Comparison of ENCODE assay signal across 2 cellular contexts in the genomic region with DNA sequence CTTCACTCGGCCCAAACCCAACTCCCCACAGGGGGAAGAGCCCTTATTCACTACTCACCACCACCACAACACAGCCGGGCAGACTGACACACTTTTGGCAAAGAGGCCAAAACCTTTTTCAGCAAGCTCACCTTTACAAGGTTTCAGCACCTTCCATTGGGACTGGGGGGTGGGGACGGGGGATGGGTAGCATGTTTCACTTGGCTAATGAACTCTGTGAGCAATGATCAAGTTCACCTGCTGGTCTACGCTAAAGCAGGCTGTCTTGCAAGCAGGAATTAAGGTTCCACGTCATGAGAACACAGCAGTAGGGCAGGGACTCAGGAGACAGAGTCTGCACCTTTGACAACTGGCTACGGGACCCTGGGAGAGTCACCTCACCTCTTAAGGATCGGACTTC.
TF ChIP-seq lines count a peak whose summit lies in the region.

No MANE protein-coding gene starts in this region.

TF ChIP-seq in K562, 482 proteins besides CTCF, POLR2A, EP300 and RAD21 (continued from another document):
- TF ChIP-seq, protein P1, sequence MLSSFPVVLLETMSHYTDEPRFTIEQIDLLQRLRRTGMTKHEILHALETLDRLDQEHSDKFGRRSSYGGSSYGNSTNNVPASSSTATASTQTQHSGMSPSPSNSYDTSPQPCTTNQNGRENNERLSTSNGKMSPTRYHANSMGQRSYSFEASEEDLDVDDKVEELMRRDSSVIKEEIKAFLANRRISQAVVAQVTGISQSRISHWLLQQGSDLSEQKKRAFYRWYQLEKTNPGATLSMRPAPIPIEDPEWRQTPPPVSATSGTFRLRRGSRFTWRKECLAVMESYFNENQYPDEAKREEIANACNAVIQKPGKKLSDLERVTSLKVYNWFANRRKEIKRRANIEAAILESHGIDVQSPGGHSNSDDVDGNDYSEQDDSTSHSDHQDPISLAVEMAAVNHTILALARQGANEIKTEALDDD (IDR thresholded peaks at IDR 0.05), result no peak
- TF ChIP-seq JUND (IDR thresholded peaks at IDR 0.05; ENCODE audit: borderline replicate concordance, low read depth, low read length), result no peak
- TF ChIP-seq JUND (tag; IDR thresholded peaks at IDR 0.05; ENCODE audit: borderline replicate concordance, low read depth, low read length), result no peak
- TF ChIP-seq MTA1 (IDR thresholded peaks at IDR 0.05; ENCODE audit: borderline replicate concordance), result no peak

TF ChIP-seq in liver, 16 proteins besides CTCF, POLR2A, EP300 and RAD21 (continued from another document):
- TF ChIP-seq, protein P2, sequence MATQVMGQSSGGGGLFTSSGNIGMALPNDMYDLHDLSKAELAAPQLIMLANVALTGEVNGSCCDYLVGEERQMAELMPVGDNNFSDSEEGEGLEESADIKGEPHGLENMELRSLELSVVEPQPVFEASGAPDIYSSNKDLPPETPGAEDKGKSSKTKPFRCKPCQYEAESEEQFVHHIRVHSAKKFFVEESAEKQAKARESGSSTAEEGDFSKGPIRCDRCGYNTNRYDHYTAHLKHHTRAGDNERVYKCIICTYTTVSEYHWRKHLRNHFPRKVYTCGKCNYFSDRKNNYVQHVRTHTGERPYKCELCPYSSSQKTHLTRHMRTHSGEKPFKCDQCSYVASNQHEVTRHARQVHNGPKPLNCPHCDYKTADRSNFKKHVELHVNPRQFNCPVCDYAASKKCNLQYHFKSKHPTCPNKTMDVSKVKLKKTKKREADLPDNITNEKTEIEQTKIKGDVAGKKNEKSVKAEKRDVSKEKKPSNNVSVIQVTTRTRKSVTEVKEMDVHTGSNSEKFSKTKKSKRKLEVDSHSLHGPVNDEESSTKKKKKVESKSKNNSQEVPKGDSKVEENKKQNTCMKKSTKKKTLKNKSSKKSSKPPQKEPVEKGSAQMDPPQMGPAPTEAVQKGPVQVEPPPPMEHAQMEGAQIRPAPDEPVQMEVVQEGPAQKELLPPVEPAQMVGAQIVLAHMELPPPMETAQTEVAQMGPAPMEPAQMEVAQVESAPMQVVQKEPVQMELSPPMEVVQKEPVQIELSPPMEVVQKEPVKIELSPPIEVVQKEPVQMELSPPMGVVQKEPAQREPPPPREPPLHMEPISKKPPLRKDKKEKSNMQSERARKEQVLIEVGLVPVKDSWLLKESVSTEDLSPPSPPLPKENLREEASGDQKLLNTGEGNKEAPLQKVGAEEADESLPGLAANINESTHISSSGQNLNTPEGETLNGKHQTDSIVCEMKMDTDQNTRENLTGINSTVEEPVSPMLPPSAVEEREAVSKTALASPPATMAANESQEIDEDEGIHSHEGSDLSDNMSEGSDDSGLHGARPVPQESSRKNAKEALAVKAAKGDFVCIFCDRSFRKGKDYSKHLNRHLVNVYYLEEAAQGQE (IDR thresholded peaks at IDR 0.05), result peak; percentile 55
- TF ChIP-seq HNF4G (IDR thresholded peaks at IDR 0.05), result no peak
